1 cellular context compared by ENCODE assay signal in the genomic region with DNA sequence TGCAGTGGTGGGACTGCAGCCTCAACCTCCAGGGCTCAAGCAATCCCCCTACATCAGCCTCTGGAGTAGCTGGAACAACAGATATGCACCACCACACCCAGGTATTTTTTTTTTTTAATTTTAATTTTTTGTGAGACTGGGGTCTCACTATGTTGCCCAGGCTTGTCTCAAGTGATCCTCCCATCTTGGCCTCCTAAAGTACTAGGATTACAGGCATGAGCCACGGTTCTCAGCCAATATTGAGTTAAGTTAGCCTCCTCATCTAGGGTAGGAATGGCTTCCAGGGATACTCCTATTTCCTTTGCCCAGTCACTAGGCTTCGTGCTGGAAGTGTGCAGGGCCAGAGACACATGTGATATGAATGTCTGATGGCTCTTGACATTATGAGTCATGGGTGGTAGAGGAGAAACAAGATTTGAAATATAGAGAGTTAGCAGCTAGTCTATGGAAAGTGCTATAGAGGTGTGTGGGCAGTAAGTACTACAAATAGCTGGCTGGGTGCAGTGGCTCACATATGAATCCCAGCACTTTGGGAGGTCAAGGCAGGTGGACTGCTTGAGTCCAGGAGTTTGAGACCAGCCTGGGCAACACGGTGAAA.
TF ChIP-seq lines count a peak whose summit lies in the region.

No MANE protein-coding gene starts in this region.

TF ChIP-seq in HepG2, 621 proteins besides CTCF, POLR2A, EP300 and RAD21:
- TF ChIP-seq, protein P1, sequence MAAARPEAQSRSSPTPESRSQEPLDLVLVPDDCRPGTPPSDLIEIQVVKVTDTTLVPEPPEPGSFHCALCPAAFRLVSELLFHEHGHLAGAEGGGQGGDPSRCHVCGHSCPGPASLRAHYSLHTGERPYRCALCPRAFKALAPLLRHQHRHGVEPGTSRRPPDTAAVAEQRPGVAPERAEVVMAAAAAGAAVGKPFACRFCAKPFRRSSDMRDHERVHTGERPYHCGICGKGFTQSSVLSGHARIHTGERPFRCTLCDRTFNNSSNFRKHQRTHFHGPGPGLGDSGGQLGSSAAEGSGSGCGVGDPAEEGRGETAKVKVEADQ (CRISPR knock-in tag; IDR thresholded peaks at IDR 0.05; ENCODE audit: borderline replicate concordance): no peak
- no peak for TF ChIP-seq GTF3A (CRISPR knock-in tag; conservative IDR thresholded peaks at IDR 0.05)
- TF ChIP-seq ZNF225 (CRISPR knock-in tag; IDR thresholded peaks at IDR 0.05): no peak
- no peak for TF ChIP-seq ZNF746 (CRISPR knock-in tag; IDR thresholded peaks at IDR 0.05)
- TF ChIP-seq CBX5 (CRISPR knock-in tag; IDR thresholded peaks at IDR 0.05; ENCODE audit: borderline replicate concordance): no peak
- TF ChIP-seq, protein P2, sequence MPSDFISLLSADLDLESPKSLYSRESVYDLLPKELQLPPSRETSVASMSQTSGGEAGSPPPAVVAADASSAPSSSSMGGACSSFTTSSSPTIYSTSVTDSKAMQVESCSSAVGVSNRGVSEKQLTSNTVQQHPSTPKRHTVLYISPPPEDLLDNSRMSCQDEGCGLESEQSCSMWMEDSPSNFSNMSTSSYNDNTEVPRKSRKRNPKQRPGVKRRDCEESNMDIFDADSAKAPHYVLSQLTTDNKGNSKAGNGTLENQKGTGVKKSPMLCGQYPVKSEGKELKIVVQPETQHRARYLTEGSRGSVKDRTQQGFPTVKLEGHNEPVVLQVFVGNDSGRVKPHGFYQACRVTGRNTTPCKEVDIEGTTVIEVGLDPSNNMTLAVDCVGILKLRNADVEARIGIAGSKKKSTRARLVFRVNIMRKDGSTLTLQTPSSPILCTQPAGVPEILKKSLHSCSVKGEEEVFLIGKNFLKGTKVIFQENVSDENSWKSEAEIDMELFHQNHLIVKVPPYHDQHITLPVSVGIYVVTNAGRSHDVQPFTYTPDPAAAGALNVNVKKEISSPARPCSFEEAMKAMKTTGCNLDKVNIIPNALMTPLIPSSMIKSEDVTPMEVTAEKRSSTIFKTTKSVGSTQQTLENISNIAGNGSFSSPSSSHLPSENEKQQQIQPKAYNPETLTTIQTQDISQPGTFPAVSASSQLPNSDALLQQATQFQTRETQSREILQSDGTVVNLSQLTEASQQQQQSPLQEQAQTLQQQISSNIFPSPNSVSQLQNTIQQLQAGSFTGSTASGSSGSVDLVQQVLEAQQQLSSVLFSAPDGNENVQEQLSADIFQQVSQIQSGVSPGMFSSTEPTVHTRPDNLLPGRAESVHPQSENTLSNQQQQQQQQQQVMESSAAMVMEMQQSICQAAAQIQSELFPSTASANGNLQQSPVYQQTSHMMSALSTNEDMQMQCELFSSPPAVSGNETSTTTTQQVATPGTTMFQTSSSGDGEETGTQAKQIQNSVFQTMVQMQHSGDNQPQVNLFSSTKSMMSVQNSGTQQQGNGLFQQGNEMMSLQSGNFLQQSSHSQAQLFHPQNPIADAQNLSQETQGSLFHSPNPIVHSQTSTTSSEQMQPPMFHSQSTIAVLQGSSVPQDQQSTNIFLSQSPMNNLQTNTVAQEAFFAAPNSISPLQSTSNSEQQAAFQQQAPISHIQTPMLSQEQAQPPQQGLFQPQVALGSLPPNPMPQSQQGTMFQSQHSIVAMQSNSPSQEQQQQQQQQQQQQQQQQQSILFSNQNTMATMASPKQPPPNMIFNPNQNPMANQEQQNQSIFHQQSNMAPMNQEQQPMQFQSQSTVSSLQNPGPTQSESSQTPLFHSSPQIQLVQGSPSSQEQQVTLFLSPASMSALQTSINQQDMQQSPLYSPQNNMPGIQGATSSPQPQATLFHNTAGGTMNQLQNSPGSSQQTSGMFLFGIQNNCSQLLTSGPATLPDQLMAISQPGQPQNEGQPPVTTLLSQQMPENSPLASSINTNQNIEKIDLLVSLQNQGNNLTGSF (CRISPR knock-in tag; IDR thresholded peaks at IDR 0.05): no peak
- TF ChIP-seq FOXK1 (CRISPR knock-in tag; IDR thresholded peaks at IDR 0.05; ENCODE audit: borderline replicate concordance, low read depth): no peak
- TF ChIP-seq ZKSCAN5 (CRISPR knock-in tag; IDR thresholded peaks at IDR 0.05): no peak
- no peak for TF ChIP-seq ZNF777 (CRISPR knock-in tag; IDR thresholded peaks at IDR 0.05)
- TF ChIP-seq ZNF766 (CRISPR knock-in tag; IDR thresholded peaks at IDR 0.05; ENCODE audit: borderline replicate concordance): no peak
- TF ChIP-seq ZNF841 (CRISPR knock-in tag; IDR thresholded peaks at IDR 0.05; ENCODE audit: borderline replicate concordance): no peak
- peak; percentile 61 for TF ChIP-seq ZNF121 (CRISPR knock-in tag; IDR thresholded peaks at IDR 0.05)
- TF ChIP-seq BHLHE40 (IDR thresholded peaks at IDR 0.05; ENCODE audit: low read length): 0 out of 2 replicates have a peak, but pooled peaks have one; percentile 20
- TF ChIP-seq DR1 (CRISPR knock-in tag; IDR thresholded peaks at IDR 0.05): no peak
- TF ChIP-seq ZNF652 (CRISPR knock-in tag; IDR thresholded peaks at IDR 0.05; ENCODE audit: borderline replicate concordance, low read depth): no peak
